8 cellular contexts compared by ENCODE assay signal in the genomic region with DNA sequence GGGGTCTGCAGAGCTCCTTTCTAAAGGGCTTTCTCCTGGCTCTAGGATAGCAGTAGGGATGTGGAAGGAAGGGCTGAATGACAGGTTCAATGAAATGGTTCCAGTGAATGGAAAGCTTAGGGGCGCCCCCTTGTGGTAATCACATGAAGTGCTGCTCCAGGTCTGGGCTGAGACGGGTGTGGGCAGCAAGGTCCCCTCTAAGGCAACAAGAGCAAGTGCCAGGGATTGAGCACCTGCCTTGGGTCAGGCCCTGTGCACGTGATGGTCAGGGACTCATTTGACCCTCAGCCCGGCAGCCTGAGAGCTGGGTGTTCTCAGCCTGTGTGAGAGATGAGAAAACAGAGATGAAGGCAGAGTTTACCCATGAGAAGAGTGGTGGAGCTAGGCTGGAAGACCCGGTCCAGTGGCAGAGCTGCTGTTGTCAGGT.
DNase-seq lines count a peak whose midpoint lies in the region; ATAC-seq and TF ChIP-seq lines count a peak whose summit lies in the region.

No MANE protein-coding gene starts in this region.

- TF ChIP-seq CTCF in GM12874 (IDR thresholded peaks at IDR 0.05; ENCODE audit: insufficient read depth, low read depth, low read length) (peak; percentile 90), WI38 (IDR thresholded peaks at IDR 0.05; ENCODE audit: low read depth, low read length) (peak; percentile 96)

- ATAC-seq in HG03135 (IDR thresholded peaks at IDR 0.05; ENCODE audit: unreplicated experiment) (no peak), HG02763 (IDR thresholded peaks at IDR 0.05; ENCODE audit: unreplicated experiment) (no peak)

- in situ Hi-C loops in T47D (cut with HindIII; ENCODE audit: low pct_unique_long_range_greater_than_20kb, low sequenced_read_pairs) = no loop called here

- peak; percentile 3 for DNase-seq in NCI-H1694 treated with DMSO at 0.1 percent for 48 hours (lab: John Stamatoyannopoulos, UW)
- DNase-seq in T47D (ENCODE audit: low read depth in 1 of 2, low spot score in 1 of 2) = peak; percentile 40 to 70
- peak; percentile 31 for DNase-seq in iris pigment epithelial cell (ENCODE audit: low read depth)
- peak; percentile 76 for DNase-seq in stimulated activated CD4-positive, alpha-beta T cell treated with anti-CD3 and anti-CD28 coated beads, Interleukin-1b, Interleukin-23, amount 100 ng/mL, for 48 hours

- H3K4me3 ChIP-seq in WI38 (ENCODE audit: low read depth, low read length) = no peak overlapping the region

Comparison
In these comparisons a context has a peak if more than half of its experiments do, and no peak if none do; other contexts are left out.
1. DNase-seq: peak in every context shown above with its lines; median percentile 76 in stimulated activated CD4-positive, alpha-beta T cell treated with anti-CD3 and anti-CD28 coated beads, Interleukin-1b, Interleukin-23, amount 100 ng/mL, for 48 hours; 55 in T47D; 31 in iris pigment epithelial cell; 3 in NCI-H1694 treated with DMSO at 0.1 percent for 48 hours.